Comparison of ENCODE assay signal across 1 cellular context in the genomic region with DNA sequence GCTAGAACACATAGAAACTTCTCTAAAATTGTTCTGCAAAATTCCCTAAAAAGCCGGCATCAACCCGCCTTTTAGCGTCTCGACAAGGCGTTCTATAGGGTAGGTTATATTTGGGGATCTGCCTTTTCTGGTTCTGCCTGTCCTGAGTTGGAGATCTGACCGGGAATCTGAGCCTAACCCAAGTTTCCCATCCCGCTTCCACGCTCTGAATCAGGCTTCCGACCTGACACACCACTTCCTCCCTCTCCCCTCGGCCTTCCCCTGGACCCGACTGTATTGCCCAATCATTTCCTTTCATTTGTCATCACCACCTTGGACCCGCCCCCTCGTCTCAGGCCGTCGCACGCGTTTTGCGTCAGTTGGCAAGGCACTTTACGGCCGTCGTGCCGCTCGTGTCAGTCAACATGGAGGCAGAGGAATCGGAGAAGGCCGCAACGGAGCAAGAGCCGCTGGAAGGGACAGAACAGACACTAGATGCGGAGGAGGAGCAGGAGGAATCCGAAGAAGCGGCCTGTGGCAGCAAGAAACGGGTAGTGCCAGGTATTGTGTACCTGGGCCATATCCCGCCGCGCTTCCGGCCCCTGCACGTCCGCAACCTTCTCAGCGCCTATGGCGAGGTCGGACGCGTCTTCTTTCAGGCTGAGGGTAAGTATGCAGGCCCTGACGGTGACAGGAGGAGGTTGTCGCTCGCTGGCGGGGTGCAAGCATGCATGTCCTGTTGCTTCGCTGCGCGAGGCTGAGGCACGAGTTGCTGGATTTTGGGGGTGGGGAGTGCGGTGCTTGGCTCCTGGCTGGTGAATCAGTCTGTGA.
A peak's percentile ranks its signal among the peaks of the same experiment; 100 is the strongest.
TF ChIP-seq lines count a peak whose summit lies in the region.

A gene (plus strand): TSS at position 375 of the 810 bp plus-strand sequence. CDS start 30 bp downstream, at position 405.

TF ChIP-seq in HepG2, 621 proteins besides CTCF, POLR2A, EP300 and RAD21 (continued from another document and continues in another):
- TF ChIP-seq, protein P1, sequence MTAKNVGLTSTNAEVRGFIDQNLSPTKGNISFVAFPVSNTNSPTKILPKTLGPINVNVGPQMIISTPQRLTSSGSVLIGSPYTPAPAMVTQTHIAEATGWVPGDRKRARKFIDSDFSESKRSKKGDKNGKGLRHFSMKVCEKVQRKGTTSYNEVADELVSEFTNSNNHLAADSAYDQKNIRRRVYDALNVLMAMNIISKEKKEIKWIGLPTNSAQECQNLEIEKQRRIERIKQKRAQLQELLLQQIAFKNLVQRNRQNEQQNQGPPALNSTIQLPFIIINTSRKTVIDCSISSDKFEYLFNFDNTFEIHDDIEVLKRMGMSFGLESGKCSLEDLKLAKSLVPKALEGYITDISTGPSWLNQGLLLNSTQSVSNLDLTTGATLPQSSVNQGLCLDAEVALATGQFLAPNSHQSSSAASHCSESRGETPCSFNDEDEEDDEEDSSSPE (CRISPR knock-in tag; IDR thresholded peaks at IDR 0.05): peak; percentile 79
- TF ChIP-seq ADNP (CRISPR knock-in tag; IDR thresholded peaks at IDR 0.05): no peak
- peak; percentile 76; the same call in 1 of the 2 replicates for TF ChIP-seq SSRP1 (CRISPR knock-in tag; IDR thresholded peaks at IDR 0.05)
- peak; percentile 98; the same call in 1 of the 2 replicates for TF ChIP-seq AHR (CRISPR knock-in tag; IDR thresholded peaks at IDR 0.05)
- peak; percentile 52; the same call in 1 of the 2 replicates for TF ChIP-seq JDP2 (CRISPR knock-in tag; IDR thresholded peaks at IDR 0.05; ENCODE audit: borderline replicate concordance)
- TF ChIP-seq ATF7-NPFF (CRISPR knock-in tag; IDR thresholded peaks at IDR 0.05; ENCODE audit: low read depth): peak; percentile 70
- TF ChIP-seq ERF (CRISPR knock-in tag; IDR thresholded peaks at IDR 0.05): peak; percentile 98
- TF ChIP-seq REPIN1 (CRISPR knock-in tag; IDR thresholded peaks at IDR 0.05; ENCODE audit: borderline replicate concordance, low read depth): peak; percentile 99
- peak; percentile 91 for TF ChIP-seq ZMYM2 (CRISPR knock-in tag; IDR thresholded peaks at IDR 0.05)
- TF ChIP-seq, protein P2, sequence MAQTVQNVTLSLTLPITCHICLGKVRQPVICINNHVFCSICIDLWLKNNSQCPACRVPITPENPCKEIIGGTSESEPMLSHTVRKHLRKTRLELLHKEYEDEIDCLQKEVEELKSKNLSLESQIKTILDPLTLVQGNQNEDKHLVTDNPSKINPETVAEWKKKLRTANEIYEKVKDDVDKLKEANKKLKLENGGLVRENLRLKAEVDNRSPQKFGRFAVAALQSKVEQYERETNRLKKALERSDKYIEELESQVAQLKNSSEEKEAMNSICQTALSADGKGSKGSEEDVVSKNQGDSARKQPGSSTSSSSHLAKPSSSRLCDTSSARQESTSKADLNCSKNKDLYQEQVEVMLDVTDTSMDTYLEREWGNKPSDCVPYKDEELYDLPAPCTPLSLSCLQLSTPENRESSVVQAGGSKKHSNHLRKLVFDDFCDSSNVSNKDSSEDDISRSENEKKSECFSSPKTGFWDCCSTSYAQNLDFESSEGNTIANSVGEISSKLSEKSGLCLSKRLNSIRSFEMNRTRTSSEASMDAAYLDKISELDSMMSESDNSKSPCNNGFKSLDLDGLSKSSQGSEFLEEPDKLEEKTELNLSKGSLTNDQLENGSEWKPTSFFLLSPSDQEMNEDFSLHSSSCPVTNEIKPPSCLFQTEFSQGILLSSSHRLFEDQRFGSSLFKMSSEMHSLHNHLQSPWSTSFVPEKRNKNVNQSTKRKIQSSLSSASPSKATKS (CRISPR knock-in tag; IDR thresholded peaks at IDR 0.05): peak; percentile 96; the same call in 1 of the 2 replicates
- TF ChIP-seq, protein P3, sequence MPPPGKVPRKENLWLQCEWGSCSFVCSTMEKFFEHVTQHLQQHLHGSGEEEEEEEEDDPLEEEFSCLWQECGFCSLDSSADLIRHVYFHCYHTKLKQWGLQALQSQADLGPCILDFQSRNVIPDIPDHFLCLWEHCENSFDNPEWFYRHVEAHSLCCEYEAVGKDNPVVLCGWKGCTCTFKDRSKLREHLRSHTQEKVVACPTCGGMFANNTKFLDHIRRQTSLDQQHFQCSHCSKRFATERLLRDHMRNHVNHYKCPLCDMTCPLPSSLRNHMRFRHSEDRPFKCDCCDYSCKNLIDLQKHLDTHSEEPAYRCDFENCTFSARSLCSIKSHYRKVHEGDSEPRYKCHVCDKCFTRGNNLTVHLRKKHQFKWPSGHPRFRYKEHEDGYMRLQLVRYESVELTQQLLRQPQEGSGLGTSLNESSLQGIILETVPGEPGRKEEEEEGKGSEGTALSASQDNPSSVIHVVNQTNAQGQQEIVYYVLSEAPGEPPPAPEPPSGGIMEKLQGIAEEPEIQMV (CRISPR knock-in tag; IDR thresholded peaks at IDR 0.05; ENCODE audit: low read depth): peak; percentile 94
- no peak; the same call in 1 of the 2 replicates for TF ChIP-seq ZNF7 (CRISPR knock-in tag; IDR thresholded peaks at IDR 0.05)
- peak; percentile 94; the same call in 1 of the 2 replicates for TF ChIP-seq ZFP90 (CRISPR knock-in tag; IDR thresholded peaks at IDR 0.05; ENCODE audit: borderline replicate concordance)
- TF ChIP-seq CBX5 (CRISPR knock-in tag; IDR thresholded peaks at IDR 0.05; ENCODE audit: borderline replicate concordance): peak; percentile 99
- TF ChIP-seq RBM39 (IDR thresholded peaks at IDR 0.05; ENCODE audit: low read depth, low read length, poor library complexity, severe bottlenecking): peak; percentile 89
- peak; percentile 69; the same call in 1 of the 2 replicates for TF ChIP-seq BCL6 (CRISPR knock-in tag; IDR thresholded peaks at IDR 0.05)
- TF ChIP-seq NFIC (IDR thresholded peaks at IDR 0.05; ENCODE audit: low read length): peak; percentile 68; the same call in 1 of the 2 replicates
- TF ChIP-seq, protein P4, sequence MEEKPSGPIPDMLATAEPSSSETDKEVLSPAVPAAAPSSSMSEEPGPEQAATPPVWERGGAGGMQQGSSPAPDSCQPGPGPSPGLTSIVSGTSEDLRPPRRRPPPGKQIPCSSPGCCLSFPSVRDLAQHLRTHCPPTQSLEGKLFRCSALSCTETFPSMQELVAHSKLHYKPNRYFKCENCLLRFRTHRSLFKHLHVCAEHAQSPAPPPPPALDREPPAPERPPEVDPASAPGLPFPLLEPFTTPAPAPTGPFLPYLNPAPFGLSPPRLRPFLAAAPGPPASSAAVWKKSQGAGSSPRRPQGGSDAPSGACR (CRISPR knock-in tag; IDR thresholded peaks at IDR 0.05): peak; percentile 85
- TF ChIP-seq SNAPC2 (CRISPR knock-in tag; IDR thresholded peaks at IDR 0.05): peak; percentile 92; the same call in 1 of the 2 replicates
- TF ChIP-seq SMAD3 (CRISPR knock-in tag; IDR thresholded peaks at IDR 0.05): peak; percentile 99
- TF ChIP-seq, protein P5, sequence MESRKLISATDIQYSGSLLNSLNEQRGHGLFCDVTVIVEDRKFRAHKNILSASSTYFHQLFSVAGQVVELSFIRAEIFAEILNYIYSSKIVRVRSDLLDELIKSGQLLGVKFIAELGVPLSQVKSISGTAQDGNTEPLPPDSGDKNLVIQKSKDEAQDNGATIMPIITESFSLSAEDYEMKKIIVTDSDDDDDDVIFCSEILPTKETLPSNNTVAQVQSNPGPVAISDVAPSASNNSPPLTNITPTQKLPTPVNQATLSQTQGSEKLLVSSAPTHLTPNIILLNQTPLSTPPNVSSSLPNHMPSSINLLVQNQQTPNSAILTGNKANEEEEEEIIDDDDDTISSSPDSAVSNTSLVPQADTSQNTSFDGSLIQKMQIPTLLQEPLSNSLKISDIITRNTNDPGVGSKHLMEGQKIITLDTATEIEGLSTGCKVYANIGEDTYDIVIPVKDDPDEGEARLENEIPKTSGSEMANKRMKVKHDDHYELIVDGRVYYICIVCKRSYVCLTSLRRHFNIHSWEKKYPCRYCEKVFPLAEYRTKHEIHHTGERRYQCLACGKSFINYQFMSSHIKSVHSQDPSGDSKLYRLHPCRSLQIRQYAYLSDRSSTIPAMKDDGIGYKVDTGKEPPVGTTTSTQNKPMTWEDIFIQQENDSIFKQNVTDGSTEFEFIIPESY (CRISPR knock-in tag; IDR thresholded peaks at IDR 0.05): peak; percentile 87
- TF ChIP-seq STAT5B (CRISPR knock-in tag; IDR thresholded peaks at IDR 0.05): peak; percentile 69; the same call in 1 of the 2 replicates
- no peak for TF ChIP-seq SAFB2 (CRISPR knock-in tag; IDR thresholded peaks at IDR 0.05; ENCODE audit: borderline replicate concordance, low read depth)
- TF ChIP-seq, protein P6, sequence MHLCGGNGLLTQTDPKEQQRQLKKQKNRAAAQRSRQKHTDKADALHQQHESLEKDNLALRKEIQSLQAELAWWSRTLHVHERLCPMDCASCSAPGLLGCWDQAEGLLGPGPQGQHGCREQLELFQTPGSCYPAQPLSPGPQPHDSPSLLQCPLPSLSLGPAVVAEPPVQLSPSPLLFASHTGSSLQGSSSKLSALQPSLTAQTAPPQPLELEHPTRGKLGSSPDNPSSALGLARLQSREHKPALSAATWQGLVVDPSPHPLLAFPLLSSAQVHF (CRISPR knock-in tag; IDR thresholded peaks at IDR 0.05): peak; percentile 97
- TF ChIP-seq, protein P7, sequence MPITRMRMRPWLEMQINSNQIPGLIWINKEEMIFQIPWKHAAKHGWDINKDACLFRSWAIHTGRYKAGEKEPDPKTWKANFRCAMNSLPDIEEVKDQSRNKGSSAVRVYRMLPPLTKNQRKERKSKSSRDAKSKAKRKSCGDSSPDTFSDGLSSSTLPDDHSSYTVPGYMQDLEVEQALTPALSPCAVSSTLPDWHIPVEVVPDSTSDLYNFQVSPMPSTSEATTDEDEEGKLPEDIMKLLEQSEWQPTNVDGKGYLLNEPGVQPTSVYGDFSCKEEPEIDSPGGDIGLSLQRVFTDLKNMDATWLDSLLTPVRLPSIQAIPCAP (CRISPR knock-in tag; IDR thresholded peaks at IDR 0.05; ENCODE audit: low read depth): peak; percentile 72; the same call in 1 of the 2 replicates
- TF ChIP-seq, protein P8, sequence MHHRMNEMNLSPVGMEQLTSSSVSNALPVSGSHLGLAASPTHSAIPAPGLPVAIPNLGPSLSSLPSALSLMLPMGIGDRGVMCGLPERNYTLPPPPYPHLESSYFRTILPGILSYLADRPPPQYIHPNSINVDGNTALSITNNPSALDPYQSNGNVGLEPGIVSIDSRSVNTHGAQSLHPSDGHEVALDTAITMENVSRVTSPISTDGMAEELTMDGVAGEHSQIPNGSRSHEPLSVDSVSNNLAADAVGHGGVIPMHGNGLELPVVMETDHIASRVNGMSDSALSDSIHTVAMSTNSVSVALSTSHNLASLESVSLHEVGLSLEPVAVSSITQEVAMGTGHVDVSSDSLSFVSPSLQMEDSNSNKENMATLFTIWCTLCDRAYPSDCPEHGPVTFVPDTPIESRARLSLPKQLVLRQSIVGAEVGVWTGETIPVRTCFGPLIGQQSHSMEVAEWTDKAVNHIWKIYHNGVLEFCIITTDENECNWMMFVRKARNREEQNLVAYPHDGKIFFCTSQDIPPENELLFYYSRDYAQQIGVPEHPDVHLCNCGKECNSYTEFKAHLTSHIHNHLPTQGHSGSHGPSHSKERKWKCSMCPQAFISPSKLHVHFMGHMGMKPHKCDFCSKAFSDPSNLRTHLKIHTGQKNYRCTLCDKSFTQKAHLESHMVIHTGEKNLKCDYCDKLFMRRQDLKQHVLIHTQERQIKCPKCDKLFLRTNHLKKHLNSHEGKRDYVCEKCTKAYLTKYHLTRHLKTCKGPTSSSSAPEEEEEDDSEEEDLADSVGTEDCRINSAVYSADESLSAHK (CRISPR knock-in tag; IDR thresholded peaks at IDR 0.05; ENCODE audit: borderline replicate concordance): peak; percentile 55; the same call in 1 of the 2 replicates
- TF ChIP-seq, protein P9, sequence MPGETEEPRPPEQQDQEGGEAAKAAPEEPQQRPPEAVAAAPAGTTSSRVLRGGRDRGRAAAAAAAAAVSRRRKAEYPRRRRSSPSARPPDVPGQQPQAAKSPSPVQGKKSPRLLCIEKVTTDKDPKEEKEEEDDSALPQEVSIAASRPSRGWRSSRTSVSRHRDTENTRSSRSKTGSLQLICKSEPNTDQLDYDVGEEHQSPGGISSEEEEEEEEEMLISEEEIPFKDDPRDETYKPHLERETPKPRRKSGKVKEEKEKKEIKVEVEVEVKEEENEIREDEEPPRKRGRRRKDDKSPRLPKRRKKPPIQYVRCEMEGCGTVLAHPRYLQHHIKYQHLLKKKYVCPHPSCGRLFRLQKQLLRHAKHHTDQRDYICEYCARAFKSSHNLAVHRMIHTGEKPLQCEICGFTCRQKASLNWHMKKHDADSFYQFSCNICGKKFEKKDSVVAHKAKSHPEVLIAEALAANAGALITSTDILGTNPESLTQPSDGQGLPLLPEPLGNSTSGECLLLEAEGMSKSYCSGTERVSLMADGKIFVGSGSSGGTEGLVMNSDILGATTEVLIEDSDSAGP (CRISPR knock-in tag; IDR thresholded peaks at IDR 0.05; ENCODE audit: borderline replicate concordance): peak; percentile 96
- TF ChIP-seq ZNF431 (CRISPR knock-in tag; IDR thresholded peaks at IDR 0.05; ENCODE audit: borderline replicate concordance, low read depth): no peak; the same call in 1 of the 2 replicates
- peak; percentile 87 for TF ChIP-seq ETV5 (CRISPR knock-in tag; IDR thresholded peaks at IDR 0.05; ENCODE audit: borderline replicate concordance)
- TF ChIP-seq TEAD3 (CRISPR knock-in tag; optimal IDR thresholded peaks at IDR 0.05; ENCODE audit: borderline replicate concordance): peak; percentile 86
- TF ChIP-seq, protein P10, sequence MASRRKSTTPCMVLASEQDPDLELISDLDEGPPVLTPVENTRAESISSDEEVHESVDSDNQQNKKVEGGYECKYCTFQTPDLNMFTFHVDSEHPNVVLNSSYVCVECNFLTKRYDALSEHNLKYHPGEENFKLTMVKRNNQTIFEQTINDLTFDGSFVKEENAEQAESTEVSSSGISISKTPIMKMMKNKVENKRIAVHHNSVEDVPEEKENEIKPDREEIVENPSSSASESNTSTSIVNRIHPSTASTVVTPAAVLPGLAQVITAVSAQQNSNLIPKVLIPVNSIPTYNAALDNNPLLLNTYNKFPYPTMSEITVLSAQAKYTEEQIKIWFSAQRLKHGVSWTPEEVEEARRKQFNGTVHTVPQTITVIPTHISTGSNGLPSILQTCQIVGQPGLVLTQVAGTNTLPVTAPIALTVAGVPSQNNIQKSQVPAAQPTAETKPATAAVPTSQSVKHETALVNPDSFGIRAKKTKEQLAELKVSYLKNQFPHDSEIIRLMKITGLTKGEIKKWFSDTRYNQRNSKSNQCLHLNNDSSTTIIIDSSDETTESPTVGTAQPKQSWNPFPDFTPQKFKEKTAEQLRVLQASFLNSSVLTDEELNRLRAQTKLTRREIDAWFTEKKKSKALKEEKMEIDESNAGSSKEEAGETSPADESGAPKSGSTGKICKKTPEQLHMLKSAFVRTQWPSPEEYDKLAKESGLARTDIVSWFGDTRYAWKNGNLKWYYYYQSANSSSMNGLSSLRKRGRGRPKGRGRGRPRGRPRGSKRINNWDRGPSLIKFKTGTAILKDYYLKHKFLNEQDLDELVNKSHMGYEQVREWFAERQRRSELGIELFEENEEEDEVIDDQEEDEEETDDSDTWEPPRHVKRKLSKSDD (CRISPR knock-in tag; IDR thresholded peaks at IDR 0.05; ENCODE audit: low read depth): peak; percentile 95; the same call in 1 of the 2 replicates
- TF ChIP-seq, protein P11, sequence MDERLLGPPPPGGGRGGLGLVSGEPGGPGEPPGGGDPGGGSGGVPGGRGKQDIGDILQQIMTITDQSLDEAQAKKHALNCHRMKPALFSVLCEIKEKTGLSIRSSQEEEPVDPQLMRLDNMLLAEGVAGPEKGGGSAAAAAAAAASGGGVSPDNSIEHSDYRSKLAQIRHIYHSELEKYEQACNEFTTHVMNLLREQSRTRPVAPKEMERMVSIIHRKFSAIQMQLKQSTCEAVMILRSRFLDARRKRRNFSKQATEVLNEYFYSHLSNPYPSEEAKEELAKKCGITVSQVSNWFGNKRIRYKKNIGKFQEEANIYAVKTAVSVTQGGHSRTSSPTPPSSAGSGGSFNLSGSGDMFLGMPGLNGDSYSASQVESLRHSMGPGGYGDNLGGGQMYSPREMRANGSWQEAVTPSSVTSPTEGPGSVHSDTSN (CRISPR knock-in tag; IDR thresholded peaks at IDR 0.05): peak; percentile 82
- peak; percentile 98 for TF ChIP-seq KLF6 (CRISPR knock-in tag; IDR thresholded peaks at IDR 0.05)
- TF ChIP-seq TCF7 (IDR thresholded peaks at IDR 0.05; ENCODE audit: low read depth): no peak
